1 cellular context compared by ENCODE assay signal in genomic region chr5:36240779-36241635, GRCh38.
TF ChIP-seq lines count a peak whose summit lies in the region.

No MANE protein-coding gene starts in this region.

TF ChIP-seq in K562, 482 proteins besides CTCF, POLR2A, EP300 and RAD21 (continued from another document and continues in another):
- TF ChIP-seq CHD7 (IDR thresholded peaks at IDR 0.05; ENCODE audit: low read depth, low read length) (no peak), ZNF280B (CRISPR knock-in tag; IDR thresholded peaks at IDR 0.05) (0 out of 2 replicates have a peak, but pooled peaks have one; percentile 45), ZNF764 (CRISPR knock-in tag; IDR thresholded peaks at IDR 0.05; ENCODE audit: low read depth) (no peak), COPS2 (conservative IDR thresholded peaks at IDR 0.05) (no peak), MXD1 (CRISPR knock-in tag; IDR thresholded peaks at IDR 0.05; ENCODE audit: borderline replicate concordance, poor library complexity, severe bottlenecking) (no peak), FOXJ3 (CRISPR knock-in tag; IDR thresholded peaks at IDR 0.05) (no peak), ZNF212 (CRISPR knock-in tag; IDR thresholded peaks at IDR 0.05) (no peak), ZFP1 (CRISPR knock-in tag; IDR thresholded peaks at IDR 0.05) (no peak; the same call in 1 of the 2 replicates), TGIF2 (CRISPR knock-in tag; IDR thresholded peaks at IDR 0.05) (0 out of 2 replicates have a peak, but pooled peaks have one; percentile 51), U2AF1 (optimal IDR thresholded peaks at IDR 0.05; ENCODE audit: low read depth, low read length) (no peak), TAL1 (IDR thresholded peaks at IDR 0.05) (no peak), BCOR (IDR thresholded peaks at IDR 0.05) (0 out of 2 replicates have a peak, but pooled peaks have one; percentile 26), YBX1 (IDR thresholded peaks at IDR 0.05) (no peak), CEBPZ (IDR thresholded peaks at IDR 0.05; ENCODE audit: borderline replicate concordance, low read depth, low read length) (no peak), ZNF318 (IDR thresholded peaks at IDR 0.05; ENCODE audit: borderline replicate concordance in 1 of 2, low read depth in 1 of 2) (no peak), AFF4 (CRISPR knock-in tag; IDR thresholded peaks at IDR 0.05) (0 out of 2 replicates have a peak, but pooled peaks have one; percentile 17), ETV1 (tag; conservative IDR thresholded peaks at IDR 0.05; ENCODE audit: low read depth) (no peak), ZNF263 (CRISPR knock-in tag; IDR thresholded peaks at IDR 0.05; ENCODE audit: borderline replicate concordance) (no peak; the same call in 1 of the 2 replicates), TAF1 (IDR thresholded peaks at IDR 0.05; ENCODE audit: control insufficient read depth, extremely low read depth, insufficient read depth, low read length, severe bottlenecking) (peak; percentile 51), POLR2B (IDR thresholded peaks at IDR 0.05; ENCODE audit: low read depth, partially characterized antibody) (no peak)
